ENCODE assay signal across 9 cellular contexts in the genomic region with DNA sequence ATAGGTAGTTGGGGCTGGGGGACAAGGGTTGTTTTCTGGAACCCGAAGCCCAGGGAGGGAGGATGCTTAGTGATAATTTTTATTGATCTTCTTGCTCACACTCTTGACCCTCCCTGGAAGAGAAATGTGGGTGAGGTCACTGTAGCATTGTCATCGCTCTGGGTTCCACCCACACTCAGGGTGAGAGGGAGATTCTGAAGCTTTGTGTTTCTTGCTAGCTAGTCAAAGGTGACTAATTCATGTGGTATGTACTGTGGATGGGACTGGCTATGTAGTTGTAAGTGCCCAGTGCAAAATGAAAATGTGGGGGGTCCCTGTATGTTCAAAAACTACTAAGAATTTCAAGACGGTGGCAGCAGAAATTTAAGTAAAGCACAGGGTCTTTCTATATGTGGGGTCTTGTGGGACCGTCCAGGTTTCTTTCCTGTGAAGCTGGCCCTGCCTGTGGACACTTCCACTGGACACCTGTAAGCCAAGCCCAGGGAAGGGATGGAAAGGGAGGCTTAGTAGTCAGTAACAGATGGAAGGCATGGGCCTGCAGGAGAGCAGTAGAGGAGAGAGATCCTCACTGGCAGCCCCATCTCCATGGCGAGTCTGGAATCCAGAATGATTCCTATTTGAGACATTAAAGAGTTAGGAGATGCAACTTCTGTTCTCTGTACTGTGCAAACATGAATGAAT.
A peak's percentile ranks its signal among the peaks of the same experiment; 100 is the strongest.
DNase-seq lines count a peak whose midpoint lies in the region; ATAC-seq, FAIRE-seq and TF ChIP-seq lines count a peak whose summit lies in the region.
"Had no signal": no experiment of that assay in that cellular context is flagged by ENCODE, and none has a peak within 500 bp of the region (broad histone marks: within the 10 kb centered on the region; RNA-seq: fewer than 3 reads in every experiment).

No MANE protein-coding gene starts in this region.

- H3K4me3 Mint-ChIP-seq in stimulated activated effector memory CD8-positive, alpha-beta T cell treated with anti-CD3 and anti-CD28 coated beads, Interleukin-12 subunit alpha, Interleukin-12 subunit beta, amount 100 ng/mL, for 72 hours = no peak overlapping the region
- no peak overlapping the region for H3K4me3 Mint-ChIP-seq in activated T-cell treated with anti-CD3 and anti-CD28 coated beads, Interleukin-2, amount 50 U/mL, for 24 hours

- TF ChIP-seq POLR2A in H54 (IDR thresholded peaks at IDR 0.05; ENCODE audit: low read depth, low read length) = no peak

- H3K4me1 Mint-ChIP-seq in stimulated activated effector memory CD8-positive, alpha-beta T cell treated with anti-CD3 and anti-CD28 coated beads, Interleukin-12 subunit alpha, Interleukin-12 subunit beta, amount 100 ng/mL, for 72 hours = no peaks in the 10 kb centered on the region
- H3K4me1 Mint-ChIP-seq in activated T-cell treated with anti-CD3 and anti-CD28 coated beads, Interleukin-2, amount 50 U/mL, for 24 hours (ENCODE audit: low read depth) = no peaks in the 10 kb centered on the region

- TF ChIP-seq CTCF in RWPE2 (IDR thresholded peaks at IDR 0.05; ENCODE audit: poor library complexity, severe bottlenecking) (no peak), fibroblast of pulmonary artery (IDR thresholded peaks at IDR 0.05; ENCODE audit: low read length, missing control alignments) (no peak), coronary artery (IDR thresholded peaks at IDR 0.05) (no peak)

- H3K27ac Mint-ChIP-seq in stimulated activated effector memory CD8-positive, alpha-beta T cell treated with anti-CD3 and anti-CD28 coated beads, Interleukin-12 subunit alpha, Interleukin-12 subunit beta, amount 100 ng/mL, for 72 hours = no peak overlapping the region
- H3K27ac Mint-ChIP-seq in activated T-cell treated with anti-CD3 and anti-CD28 coated beads, Interleukin-2, amount 50 U/mL, for 24 hours = no peak overlapping the region

- peaks cover 7% of the 10 kb centered on the region for H3K4me1 ChIP-seq in RWPE2 (ENCODE audit: insufficient read depth, poor library complexity, severe bottlenecking)

- peak; percentile 97 for FAIRE-seq in H54 (lab: Jason Lieb, UNC)

- no peaks in the 10 kb centered on the region for H3K36me3 ChIP-seq in RWPE2 (ENCODE audit: low read depth)
- H3K36me3 ChIP-seq: ovary had no signal

- peaks cover 39% of the 10 kb centered on the region for H3K27me3 Mint-ChIP-seq in activated T-cell treated with anti-CD3 and anti-CD28 coated beads, Interleukin-2, amount 50 U/mL, for 24 hours

- DNase-seq in H54 (ENCODE audit: insufficient read length, low spot score) (peak; percentile 83), RWPE2 (ENCODE audit: low spot score) (no peak), fibroblast of pulmonary artery (ENCODE audit: low read depth) (peak; percentile 89), coronary artery (ENCODE audit: low spot score) (no peak)
- no peak for DNase-seq in stimulated activated effector memory CD8-positive, alpha-beta T cell treated with anti-CD3 and anti-CD28 coated beads, Interleukin-12 subunit alpha, Interleukin-12 subunit beta, amount 100 ng/mL, for 72 hours (ENCODE audit: low spot score in 2 of 2)
- no peak for DNase-seq in stimulated activated CD4-positive, alpha-beta T cell treated with anti-CD3 and anti-CD28 coated beads, Interleukin-4, amount 100 ng/mL, for 1 hour
- DNase-seq in activated T-cell treated with anti-CD3 and anti-CD28 coated beads, Interleukin-2, amount 50 U/mL, for 24 hours = no peak
- DNase-seq: activated T-cell treated with anti-CD3 and anti-CD28 coated beads, Interleukin-2, amount 50 U/mL, for 48 hours; ovary had no signal

- H3K36me3 Mint-ChIP-seq in stimulated activated effector memory CD8-positive, alpha-beta T cell treated with anti-CD3 and anti-CD28 coated beads, Interleukin-12 subunit alpha, Interleukin-12 subunit beta, amount 100 ng/mL, for 72 hours = no peaks in the 10 kb centered on the region
- no peaks in the 10 kb centered on the region for H3K36me3 Mint-ChIP-seq in activated T-cell treated with anti-CD3 and anti-CD28 coated beads, Interleukin-2, amount 50 U/mL, for 24 hours (ENCODE audit: low read depth)

- no peaks in the 10 kb centered on the region for H3K9me3 Mint-ChIP-seq in stimulated activated effector memory CD8-positive, alpha-beta T cell treated with anti-CD3 and anti-CD28 coated beads, Interleukin-12 subunit alpha, Interleukin-12 subunit beta, amount 100 ng/mL, for 72 hours
- H3K9me3 Mint-ChIP-seq in activated T-cell treated with anti-CD3 and anti-CD28 coated beads, Interleukin-2, amount 50 U/mL, for 24 hours = no peaks in the 10 kb centered on the region

- peaks cover 3% of the 10 kb centered on the region for H3K27me3 ChIP-seq in RWPE2 (ENCODE audit: insufficient read depth, poor library complexity, severe bottlenecking)
- H3K27me3 ChIP-seq: ovary had no signal

- ATAC-seq in RWPE2 (ENCODE audit: low read depth) = peak; percentile 100
- ATAC-seq in stimulated activated effector memory CD8-positive, alpha-beta T cell treated with anti-CD3 and anti-CD28 coated beads, Interleukin-12 subunit alpha, Interleukin-12 subunit beta, amount 100 ng/mL, for 72 hours = peak; percentile 81

- no peaks in the 10 kb centered on the region for H3K9me3 ChIP-seq in RWPE2 (ENCODE audit: severe bottlenecking)

- no peak overlapping the region for H3K4me3 ChIP-seq in RWPE2 (ENCODE audit: severe bottlenecking)
- no peak overlapping the region for H3K4me3 ChIP-seq in fibroblast of pulmonary artery (replicated peaks; ENCODE audit: low read depth, low read length)
- no peak overlapping the region for H3K4me3 ChIP-seq in coronary artery
- H3K4me3 ChIP-seq: ovary had no signal

- no peak overlapping the region for H3K27ac ChIP-seq in RWPE2 (ENCODE audit: poor library complexity, severe bottlenecking)
- no peak overlapping the region for H3K27ac ChIP-seq in coronary artery
- H3K27ac ChIP-seq: ovary had no signal

Comparison
In these comparisons a context has a peak if more than half of its experiments do, and no peak if none do; other contexts are left out.
1. DNase-seq: peak in H54 (single experiment) and fibroblast of pulmonary artery (single experiment); none in RWPE2 (single experiment), stimulated activated effector memory CD8-positive, alpha-beta T cell treated with anti-CD3 and anti-CD28 coated beads, Interleukin-12 subunit alpha, Interleukin-12 subunit beta, amount 100 ng/mL, for 72 hours (0 of 2), coronary artery (single experiment), stimulated activated CD4-positive, alpha-beta T cell treated with anti-CD3 and anti-CD28 coated beads, Interleukin-4, amount 100 ng/mL, for 1 hour (single experiment) and activated T-cell treated with anti-CD3 and anti-CD28 coated beads, Interleukin-2, amount 50 U/mL, for 24 hours (single experiment).